In the genomic region with DNA sequence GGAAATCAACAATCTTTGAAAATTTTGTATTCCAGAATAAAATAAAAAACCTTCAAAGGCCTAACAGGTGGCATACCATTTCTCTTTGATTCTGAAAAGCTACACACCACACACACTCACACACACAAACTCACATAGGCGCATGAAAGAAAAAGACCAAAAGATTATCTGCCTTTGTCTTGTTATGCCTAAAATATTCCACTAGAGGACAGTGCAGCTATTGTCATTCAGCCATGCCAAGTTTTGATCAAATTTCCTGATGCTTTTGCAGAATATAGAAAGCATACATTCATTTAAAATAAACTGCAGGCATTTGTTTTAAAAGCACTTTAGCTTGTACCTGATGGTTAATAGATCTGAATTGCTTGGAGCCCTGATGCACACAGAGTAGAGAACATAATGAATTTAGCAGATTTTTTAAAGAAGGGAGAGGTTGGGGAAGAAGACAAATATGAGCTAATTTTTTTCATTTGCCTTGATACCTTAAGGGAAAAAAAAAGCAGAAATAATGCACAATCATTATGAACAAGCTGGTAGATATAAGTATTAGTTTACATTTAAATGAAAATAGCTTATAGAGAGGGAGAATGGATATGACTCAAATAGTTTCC, we compare ENCODE assay signal across 8 cellular contexts.
DNase-seq lines count a peak whose midpoint lies in the region; ATAC-seq and TF ChIP-seq lines count a peak whose summit lies in the region.

No MANE protein-coding gene starts in this region.

- DNase-seq in BJ (ENCODE audit: low read depth), result no peak
- peak; percentile 2 for DNase-seq in NCI-H446 treated with DMSO at 0.1 percent for 48 hours (lab: John Stamatoyannopoulos, UW)
- peak; percentile 34 for DNase-seq in dedifferentiated amniotic fluid mesenchymal stem cell (ENCODE audit: extremely low spot score)
- DNase-seq in neural progenitor cell (ENCODE audit: low spot score), result peak; percentile 39

- no peaks in the 10 kb centered on the region for H3K79me2 ChIP-seq in neural progenitor cell (ENCODE audit: low read depth)

- ATAC-seq in GM21723 (IDR thresholded peaks at IDR 0.05; ENCODE audit: unreplicated experiment) (peak; percentile 60), HG03097 (IDR thresholded peaks at IDR 0.05; ENCODE audit: low FRiP score, unreplicated experiment) (no peak), HG02678 (IDR thresholded peaks at IDR 0.05; ENCODE audit: unreplicated experiment) (no peak), GM21360 (IDR thresholded peaks at IDR 0.05; ENCODE audit: unreplicated experiment) (no peak)

- TF ChIP-seq CTCF in BJ (IDR thresholded peaks at IDR 0.05; ENCODE audit: insufficient read depth, low read depth, low read length), result peak; percentile 91
- TF ChIP-seq CTCF in neural progenitor cell (IDR thresholded peaks at IDR 0.05), result peak; percentile 88

- no peaks in the 10 kb centered on the region for H3F3A ChIP-seq in neural progenitor cell (ENCODE audit: low read depth)

- H3K4me3 ChIP-seq in BJ (ENCODE audit: low read depth, low read length) (no peak overlapping the region), neural progenitor cell (no peak overlapping the region)

- H3K9me3 ChIP-seq in neural progenitor cell (ENCODE audit: low read depth), result no peaks in the 10 kb centered on the region

- H4K20me1 ChIP-seq in neural progenitor cell (ENCODE audit: low read depth), result no peaks in the 10 kb centered on the region

- no peak overlapping the region for H3K27ac ChIP-seq in neural progenitor cell

- H3K4me3 Mint-ChIP-seq in neural progenitor cell, result no peak overlapping the region

- H3K4me1 ChIP-seq in neural progenitor cell, result no peaks in the 10 kb centered on the region

- H3K36me3 ChIP-seq in BJ (ENCODE audit: control insufficient read depth, insufficient read depth, low read length) (no peaks in the 10 kb centered on the region), neural progenitor cell (no peaks in the 10 kb centered on the region)

- no peak overlapping the region for H2AFZ ChIP-seq in neural progenitor cell (replicated peaks)

- no peaks in the 10 kb centered on the region for H3K36me3 Mint-ChIP-seq in neural progenitor cell

- no peak overlapping the region for H3K9ac ChIP-seq in neural progenitor cell

- peaks cover 5% of the 10 kb centered on the region for H3K4me1 Mint-ChIP-seq in neural progenitor cell

- no peak overlapping the region for H3K4me2 ChIP-seq in neural progenitor cell

- H3K27ac Mint-ChIP-seq in neural progenitor cell, result no peak overlapping the region

- CTCF ChIA-PET in BJ (lab: Yijun Ruan, JAX), result interaction anchor here (0.7 to 3.3 kb wide), 14 partner anchors 9 to 377 kb away, joined by 3 to 41 read pairs (median 5); no protein-coding TSS in a partner anchor

- no peaks in the 10 kb centered on the region for H3K27me3 ChIP-seq in BJ (ENCODE audit: control insufficient read depth, insufficient read depth, low read length)
- no peaks in the 10 kb centered on the region for H3K27me3 ChIP-seq in neural progenitor cell

- POLR2A ChIA-PET in BJ (lab: Charles Lee), result interaction anchor here (0.6 kb wide), 1 partner anchor 182 kb away, joined by 3 read pairs; no protein-coding TSS in a partner anchor

- H3K9me3 Mint-ChIP-seq in neural progenitor cell, result no peaks in the 10 kb centered on the region

- no peaks in the 10 kb centered on the region for H3K27me3 Mint-ChIP-seq in neural progenitor cell (ENCODE audit: insufficient read depth, low read depth)
